ENCODE assay signal across 8 cellular contexts in the genomic region with DNA sequence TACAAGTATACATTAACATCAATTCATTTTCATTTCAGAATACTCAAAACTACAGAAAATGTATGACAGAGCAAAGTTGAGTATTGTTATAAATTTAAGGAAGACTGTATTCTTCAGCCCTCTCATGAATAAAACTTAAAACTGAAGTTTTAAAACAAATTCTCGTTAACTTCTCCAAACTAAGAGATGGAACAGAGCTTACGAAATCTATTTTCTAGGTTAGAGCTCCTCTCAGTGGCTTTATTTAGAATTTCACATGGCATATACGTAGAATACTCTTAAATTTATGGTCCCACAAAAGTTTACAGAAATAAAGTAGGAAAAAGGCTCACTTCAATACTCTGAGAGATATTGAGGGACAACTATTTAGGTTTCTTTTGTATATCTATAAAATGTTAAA.
DNase-seq lines count a peak whose midpoint lies in the region; ATAC-seq, FAIRE-seq and TF ChIP-seq lines count a peak whose summit lies in the region.

No MANE protein-coding gene starts in this region.

- H3K4me3 ChIP-seq in AG10803 (ENCODE audit: low read length) (no peak overlapping the region), iPS DF 6.9 (ENCODE audit: low read length) (no peak overlapping the region)

- ATAC-seq in GM19395 (IDR thresholded peaks at IDR 0.05; ENCODE audit: unreplicated experiment): no peak

- TF ChIP-seq CTCF in AG10803 (conservative IDR thresholded peaks at IDR 0.05; ENCODE audit: low read length): peak; percentile 40
- TF ChIP-seq CTCF in LNCAP (IDR thresholded peaks at IDR 0.05): peak; percentile 58; the same call in 1 of the 2 replicates

- H3K27ac ChIP-seq in iPS DF 6.9 (ENCODE audit: low read length): no peak overlapping the region

- DNase-seq in AG10803 (ENCODE audit: low read depth) (peak; percentile 3), GM19239 (ENCODE audit: insufficient read length, low spot score) (no peak), SKM-1 treated with dmso at 0.1 percent for 144 hours (lab: John Stamatoyannopoulos, UW; ENCODE audit: unreplicated experiment) (peak; percentile 58), iPS DF 6.9 (ENCODE audit: low read depth, low spot score) (peak; percentile 1), HK-2 (ENCODE audit: unreplicated experiment) (no peak), NCI-H187 treated with DMSO at 0.1 percent for 48 hours (lab: John Stamatoyannopoulos, UW) (no peak)

- no peaks in the 10 kb centered on the region for H3K4me1 ChIP-seq in iPS DF 6.9 (ENCODE audit: control insufficient read depth, insufficient read depth, low read length)

- H3K27me3 ChIP-seq in iPS DF 6.9 (ENCODE audit: control insufficient read depth, insufficient read depth, low read length): no peaks in the 10 kb centered on the region

- WGBS in iPS DF 6.9 (ENCODE audit: insufficient coverage, insufficient read length): no CpG with 5 or more reads among the region's 3 CpGs

- FAIRE-seq in GM19239 (lab: Jason Lieb, UNC): peak; percentile 21

- H3K9me3 ChIP-seq in iPS DF 6.9 (ENCODE audit: control insufficient read depth, insufficient read depth, low read length): no peaks in the 10 kb centered on the region

- no peaks in the 10 kb centered on the region for H3K36me3 ChIP-seq in iPS DF 6.9 (ENCODE audit: control insufficient read depth, insufficient read depth, low read length)

Comparison
In these comparisons a context has a peak if more than half of its experiments do, and no peak if none do; other contexts are left out.
1. DNase-seq: peak in AG10803 (single experiment), SKM-1 treated with dmso at 0.1 percent for 144 hours (single experiment) and iPS DF 6.9 (single experiment); none in GM19239 (single experiment), HK-2 (single experiment) and NCI-H187 treated with DMSO at 0.1 percent for 48 hours (single experiment).